ENCODE assay signal across 21 cellular contexts in the genomic region with DNA sequence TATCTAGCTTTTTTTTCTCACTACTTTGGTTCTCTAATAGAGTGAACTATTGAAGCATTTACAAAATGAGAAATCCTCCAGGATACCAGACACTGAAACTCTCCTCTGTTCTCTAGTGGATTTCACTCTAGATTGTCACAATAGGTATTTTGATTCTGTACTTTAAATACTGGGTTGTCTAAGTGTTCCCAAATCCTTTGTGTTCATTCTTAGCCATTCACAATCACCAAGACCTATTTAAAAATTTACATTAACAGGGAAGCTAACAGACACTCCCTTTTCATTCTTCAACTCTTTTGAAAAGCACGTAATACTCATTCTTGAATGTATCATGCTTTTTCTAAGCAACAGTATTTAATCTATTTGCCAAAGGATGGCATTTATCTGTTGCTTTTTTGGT.
"Had no signal": no experiment of that assay in that cellular context is flagged by ENCODE, and none has a peak within 500 bp of the region (broad histone marks: within the 10 kb centered on the region; RNA-seq: fewer than 3 reads in every experiment).

No MANE protein-coding gene starts in this region.

- H3K27ac Mint-ChIP-seq: naive thymus-derived CD4-positive, alpha-beta T cell; natural killer cell; nephron; stimulated activated effector memory CD8-positive, alpha-beta T cell treated with anti-CD3 and anti-CD28 coated beads, Interleukin-12 subunit alpha, Interleukin-12 subunit beta, amount 100 ng/mL, for 72 hours; stimulated activated naive B cell treated with anti-CD40 and anti-IgM and Interleukin-4, amounts not matched to agents 10 μg/mL and 1 μg/mL and 100 μg/mL, for 72 hours; stimulated activated naive CD8-positive, alpha-beta T cell treated with anti-CD3 and anti-CD28 coated beads, Interleukin-15, Interleukin-2, amounts not matched to agents 100 ng/mL and 50 ng/mL, for 24 hours had no signal

- H3K36me3 Mint-ChIP-seq: natural killer cell; stimulated activated effector memory CD8-positive, alpha-beta T cell treated with anti-CD3 and anti-CD28 coated beads, Interleukin-12 subunit alpha, Interleukin-12 subunit beta, amount 100 ng/mL, for 72 hours had no signal

- DNase-seq: naive thymus-derived CD4-positive, alpha-beta T cell; natural killer cell; nucleus accumbens; pancreas; psoas muscle; right lobe of liver; sigmoid colon; small intestine; stimulated activated CD4-positive, alpha-beta T cell treated with anti-CD3 and anti-CD28 coated beads, Interleukin-15, amount 100 ng/mL, for 24 hours; stimulated activated CD4-positive, alpha-beta T cell treated with anti-CD3 and anti-CD28 coated beads, Interleukin-2, amount 100 ng/mL, for 24 hours; stimulated activated CD4-positive, alpha-beta T cell treated with anti-CD3 and anti-CD28 coated beads, Interleukin-2, amount 100 ng/mL, for 48 hours; stimulated activated CD4-positive, alpha-beta T cell treated with anti-CD3 and anti-CD28 coated beads, Interleukin-4, amount 100 ng/mL, for 24 hours; stimulated activated naive B cell treated with anti-CD40 and anti-IgM and Interleukin-4, amounts not matched to agents 10 μg/mL and 1 μg/mL and 100 μg/mL, for 72 hours; stimulated activated naive CD4-positive, alpha-beta T cell treated with Interleukin-2 at 50 U/mL for 16 hours; stomach; thyroid gland; trophoblast cell; upper lobe of left lung had no signal

- H3K9me3 Mint-ChIP-seq: natural killer cell; nephron; stimulated activated effector memory CD8-positive, alpha-beta T cell treated with anti-CD3 and anti-CD28 coated beads, Interleukin-12 subunit alpha, Interleukin-12 subunit beta, amount 100 ng/mL, for 72 hours; stimulated activated naive B cell treated with anti-CD40 and anti-IgM and Interleukin-4, amounts not matched to agents 10 μg/mL and 1 μg/mL and 100 μg/mL, for 72 hours had no signal

- ATAC-seq: naive thymus-derived CD4-positive, alpha-beta T cell; natural killer cell; pancreas; psoas muscle; right lobe of liver; stimulated activated effector memory CD8-positive, alpha-beta T cell treated with anti-CD3 and anti-CD28 coated beads, Interleukin-12 subunit alpha, Interleukin-12 subunit beta, amount 100 ng/mL, for 72 hours; stimulated activated naive B cell treated with anti-CD40 and anti-IgM and Interleukin-4, amounts not matched to agents 10 μg/mL and 1 μg/mL and 100 μg/mL, for 72 hours had no signal

- H3K4me3 Mint-ChIP-seq: stimulated activated effector memory CD8-positive, alpha-beta T cell treated with anti-CD3 and anti-CD28 coated beads, Interleukin-12 subunit alpha, Interleukin-12 subunit beta, amount 100 ng/mL, for 72 hours; stimulated activated naive B cell treated with anti-CD40 and anti-IgM and Interleukin-4, amounts not matched to agents 10 μg/mL and 1 μg/mL and 100 μg/mL, for 72 hours; stimulated activated naive CD8-positive, alpha-beta T cell treated with anti-CD3 and anti-CD28 coated beads, Interleukin-15, Interleukin-2, amounts not matched to agents 100 ng/mL and 50 ng/mL, for 24 hours had no signal
